8 cellular contexts compared by ENCODE assay signal in the genomic region with DNA sequence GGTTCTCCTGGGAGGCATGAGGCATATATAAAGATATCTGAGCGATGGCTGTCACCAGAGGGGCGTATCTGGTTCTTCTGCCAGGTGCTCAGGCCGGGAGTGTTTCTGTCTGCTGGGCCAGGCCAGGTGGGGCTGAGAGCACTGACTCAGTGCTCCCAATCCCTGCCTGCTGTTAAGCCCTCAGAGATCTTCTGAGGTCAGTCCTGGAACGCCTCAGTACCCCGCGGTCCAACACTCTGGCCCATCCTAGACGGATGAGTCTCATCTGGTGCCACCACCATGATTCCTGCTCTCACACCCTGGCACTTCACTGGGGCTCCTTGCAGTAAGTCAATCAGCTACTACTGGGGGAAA. TPM values are rescaled to one million over a fixed set of nuclear protein-coding genes. Genes with fewer than 3 reads are reported as not detected.
DNase-seq lines count a peak whose midpoint lies in the region; ATAC-seq, FAIRE-seq and TF ChIP-seq lines count a peak whose summit lies in the region.

No MANE protein-coding gene starts in this region.

- H3K27ac ChIP-seq in K562 (ENCODE audit: extremely low read depth, low read depth, low read length) (peak overlapping the region; percentile 80), gastroesophageal sphincter (peak overlapping the region in 1 of 4 donors; percentile 33)

- H3K27me3 ChIP-seq in K562 (ENCODE audit: control insufficient read depth in 2 of 2, insufficient read depth in 2 of 2, low read length in 2 of 2), result no peaks in the 10 kb centered on the region
- no peaks in the 10 kb centered on the region for H3K27me3 ChIP-seq in gastroesophageal sphincter

- POLR2A ChIA-PET in K562 (lab: Yijun Ruan, JAX), result interaction anchor here (0.5 to 1.5 kb wide), 6 partner anchors 10 to 399 kb away, joined by 3 to 5 read pairs (median 4); no protein-coding TSS in a partner anchor

- TF ChIP-seq CTCF in K562 (IDR thresholded peaks at IDR 0.05 in 2 of 3, conservative IDR thresholded peaks at IDR 0.05 in 1 of 3; ENCODE audit: insufficient read depth in 2 of 3, low read depth in 1 of 3, low read length in 3 of 3) (no peak), osteocyte (IDR thresholded peaks at IDR 0.05) (no peak), gastroesophageal sphincter (IDR thresholded peaks at IDR 0.05) (no peak)

- intact Hi-C loops in K562 (cut with micrococcal nuclease), result no loop called here

- CTCF ChIA-PET in K562 (lab: Yijun Ruan, JAX; ENCODE audit: low intra/inter-chr PET ratio), result no interaction called here

- H3K4me3 Mint-ChIP-seq in osteocyte (ENCODE audit: unreplicated experiment), result no peak overlapping the region

- no peaks in the 10 kb centered on the region for H4K20me1 ChIP-seq in K562 (replicated peaks; ENCODE audit: control insufficient read depth, insufficient read depth, low read length)

- no peaks in the 10 kb centered on the region for H3K36me3 Mint-ChIP-seq in osteocyte (ENCODE audit: unreplicated experiment)

- in situ Hi-C loops in K562 (cut with MboI), result no loop called here

- TF ChIP-seq EP300 in K562 (IDR thresholded peaks at IDR 0.05; ENCODE audit: low read length), result no peak
- no peak for TF ChIP-seq EP300 in gastroesophageal sphincter (IDR thresholded peaks at IDR 0.05)

- H3K79me2 ChIP-seq in K562 (ENCODE audit: control insufficient read depth, insufficient read depth, low read length), result no peaks in the 10 kb centered on the region

- H3K9me1 ChIP-seq in K562 (ENCODE audit: control insufficient read depth, insufficient read depth, low read length), result no peaks in the 10 kb centered on the region

- WGBS in K562 (ENCODE audit: insufficient coverage, low coverage, missing lambda C conversion rate), result 1% methylated on average over 7 of the region's 7 CpGs
- WGBS in gastroesophageal sphincter (ENCODE audit: low coverage in 1 of 2), 2 donors, result 75 to 95% methylated on average over 3 to 4 of the region's 7 CpGs

- H3K9ac ChIP-seq in K562 (ENCODE audit: insufficient read depth in 1 of 2, low read depth in 2 of 2, low read length in 2 of 2), result peak overlapping the region; percentile 60 to 87

- H3K4me1 ChIP-seq in K562 (replicated peaks in 1 of 2; ENCODE audit: control insufficient read depth in 2 of 2, insufficient read depth in 2 of 2, low read length in 2 of 2) (peaks cover 24 to 32% of the 10 kb centered on the region in 2 experiments; a peak in 4 of 5 replicates), gastroesophageal sphincter (peaks cover 0 to 29% (median 6%) of the 10 kb centered on the region in 3 donors)

- no peak for TF ChIP-seq POLR2A in K562 (conservative IDR thresholded peaks at IDR 0.05)
- TF ChIP-seq POLR2A in gastroesophageal sphincter (IDR thresholded peaks at IDR 0.05), result no peak

- H2AFZ ChIP-seq in K562 (ENCODE audit: low read depth, low read length), result peak overlapping the region; percentile 84

- TSS peak; percentile 76 for BruUV-seq in K562 (replicated peaks; lab: Mats Ljungman, UMichigan)

- H3K4me2 ChIP-seq in K562 (ENCODE audit: insufficient read depth, low read length), result peak overlapping the region; percentile 77

- TF ChIP-seq RAD21 in K562 (CRISPR knock-in tag; conservative IDR thresholded peaks at IDR 0.05 in 1 of 2, IDR thresholded peaks at IDR 0.05 in 1 of 2), result no peak

- FAIRE-seq in K562 (lab: Jason Lieb, UNC), result no peak

- peak in 1 of 4 experiments; percentile 32 for DNase-seq in K562 (ENCODE audit: extremely low read depth in 1 of 4, low spot score in 3 of 4)
- DNase-seq in osteocyte (ENCODE audit: extremely low spot score, unreplicated experiment), result no peak
- no peak for DNase-seq in dermis blood vessel endothelial cell
- DNase-seq in stimulated activated CD4-positive, alpha-beta T cell treated with anti-CD3 and anti-CD28 coated beads, Interleukin-12 subunit alpha, Interleukin-12 subunit beta, amount 100 ng/mL, for 4 hours, result no peak

- no peaks in the 10 kb centered on the region for H3K27me3 Mint-ChIP-seq in osteocyte (ENCODE audit: unreplicated experiment)

- H3K9me3 ChIP-seq in K562 (replicated peaks; ENCODE audit: control insufficient read depth, insufficient read depth, low read depth, low read length) (no peaks in the 10 kb centered on the region), gastroesophageal sphincter (no peaks in the 10 kb centered on the region)

- H3K36me3 ChIP-seq in K562 (ENCODE audit: control insufficient read depth, insufficient read depth, low read length) (no peaks in the 10 kb centered on the region), gastroesophageal sphincter (no peaks in the 10 kb centered on the region)

- H3K9me3 Mint-ChIP-seq in osteocyte (ENCODE audit: unreplicated experiment), result no peaks in the 10 kb centered on the region

- H3K27ac Mint-ChIP-seq in osteocyte (ENCODE audit: unreplicated experiment), result peak overlapping the region; percentile 89

- peaks cover 64% of the 10 kb centered on the region for H3K4me1 Mint-ChIP-seq in osteocyte (ENCODE audit: unreplicated experiment)

- H3K4me3 ChIP-seq in K562 (no peak overlapping the region), gastroesophageal sphincter (no peak overlapping the region)

- peak; percentile 25 for ATAC-seq in GM18909 (IDR thresholded peaks at IDR 0.05; ENCODE audit: poor library complexity, unreplicated experiment)
- ATAC-seq in HG03139 (IDR thresholded peaks at IDR 0.05; ENCODE audit: unreplicated experiment), result peak; percentile 13
- ATAC-seq in K562, result peak; percentile 13
- no peak for ATAC-seq in gastroesophageal sphincter
- no peak for ATAC-seq in GM18861 (IDR thresholded peaks at IDR 0.05; ENCODE audit: unreplicated experiment)

TF ChIP-seq in K562, 482 proteins besides CTCF, POLR2A, EP300 and RAD21 (continues in another document):
- no peak for TF ChIP-seq NELFE (IDR thresholded peaks at IDR 0.05; ENCODE audit: insufficient read depth, insufficient read length)
- TF ChIP-seq MECOM (CRISPR knock-in tag; IDR thresholded peaks at IDR 0.05), result peak; percentile 33; the same call in 1 of the 2 replicates
- TF ChIP-seq ZNF232 (CRISPR knock-in tag; IDR thresholded peaks at IDR 0.05), result no peak
- TF ChIP-seq, protein P1, sequence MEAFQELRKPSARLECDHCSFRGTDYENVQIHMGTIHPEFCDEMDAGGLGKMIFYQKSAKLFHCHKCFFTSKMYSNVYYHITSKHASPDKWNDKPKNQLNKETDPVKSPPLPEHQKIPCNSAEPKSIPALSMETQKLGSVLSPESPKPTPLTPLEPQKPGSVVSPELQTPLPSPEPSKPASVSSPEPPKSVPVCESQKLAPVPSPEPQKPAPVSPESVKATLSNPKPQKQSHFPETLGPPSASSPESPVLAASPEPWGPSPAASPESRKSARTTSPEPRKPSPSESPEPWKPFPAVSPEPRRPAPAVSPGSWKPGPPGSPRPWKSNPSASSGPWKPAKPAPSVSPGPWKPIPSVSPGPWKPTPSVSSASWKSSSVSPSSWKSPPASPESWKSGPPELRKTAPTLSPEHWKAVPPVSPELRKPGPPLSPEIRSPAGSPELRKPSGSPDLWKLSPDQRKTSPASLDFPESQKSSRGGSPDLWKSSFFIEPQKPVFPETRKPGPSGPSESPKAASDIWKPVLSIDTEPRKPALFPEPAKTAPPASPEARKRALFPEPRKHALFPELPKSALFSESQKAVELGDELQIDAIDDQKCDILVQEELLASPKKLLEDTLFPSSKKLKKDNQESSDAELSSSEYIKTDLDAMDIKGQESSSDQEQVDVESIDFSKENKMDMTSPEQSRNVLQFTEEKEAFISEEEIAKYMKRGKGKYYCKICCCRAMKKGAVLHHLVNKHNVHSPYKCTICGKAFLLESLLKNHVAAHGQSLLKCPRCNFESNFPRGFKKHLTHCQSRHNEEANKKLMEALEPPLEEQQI (IDR thresholded peaks at IDR 0.05), result no peak
- TF ChIP-seq, protein P2, sequence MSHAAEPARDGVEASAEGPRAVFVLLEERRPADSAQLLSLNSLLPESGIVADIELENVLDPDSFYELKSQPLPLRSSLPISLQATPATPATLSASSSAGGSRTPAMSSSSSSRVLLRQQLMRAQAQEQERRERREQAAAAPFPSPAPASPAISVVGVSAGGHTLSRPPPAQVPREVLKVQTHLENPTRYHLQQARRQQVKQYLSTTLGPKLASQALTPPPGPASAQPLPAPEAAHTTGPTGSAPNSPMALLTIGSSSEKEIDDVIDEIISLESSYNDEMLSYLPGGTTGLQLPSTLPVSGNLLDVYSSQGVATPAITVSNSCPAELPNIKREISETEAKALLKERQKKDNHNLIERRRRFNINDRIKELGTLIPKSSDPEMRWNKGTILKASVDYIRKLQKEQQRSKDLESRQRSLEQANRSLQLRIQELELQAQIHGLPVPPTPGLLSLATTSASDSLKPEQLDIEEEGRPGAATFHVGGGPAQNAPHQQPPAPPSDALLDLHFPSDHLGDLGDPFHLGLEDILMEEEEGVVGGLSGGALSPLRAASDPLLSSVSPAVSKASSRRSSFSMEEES (CRISPR knock-in tag; IDR thresholded peaks at IDR 0.05), result no peak
- no peak for TF ChIP-seq ZNF589 (CRISPR knock-in tag; IDR thresholded peaks at IDR 0.05; ENCODE audit: low read depth)
- no peak for TF ChIP-seq KAT8 (IDR thresholded peaks at IDR 0.05; ENCODE audit: low read depth)
- TF ChIP-seq ZNF263 (CRISPR knock-in tag; IDR thresholded peaks at IDR 0.05; ENCODE audit: borderline replicate concordance), result peak; percentile 54; the same call in 1 of the 2 replicates

RNA-seq across cellular contexts. Expression of a gene that starts 7.5 kb away (rescaled TPM):
- total RNA-seq in K562 (2011; cell fraction: chromatin; rRNA removed; ENCODE audit: low replicate concordance), result 164 and 411 TPM in 2 replicates
- total RNA-seq in K562 (2011; cell fraction: nucleolus; rRNA removed), result 182 and 194 TPM in 2 replicates
- 159 and 191 TPM in 2 replicates for total RNA-seq in K562 (2011; cell fraction: nucleoplasm; rRNA removed)
- total RNA-seq in K562 (2014; rRNA removed), result 103 and 106 TPM in 2 replicates
- 19.0 and 22.9 TPM in 2 replicates for total RNA-seq in K562 (2014; rRNA removed; fragmentation: Illumina TruSeq; extraction: Trizol)
- total RNA-seq in K562 (2015; rRNA removed; fragmentation: Illumina TruSeq; extraction: Trizol), result 26.2 and 28.4 TPM in 2 replicates
- total RNA-seq in K562 (2021), result 94.5 and 105 TPM in 2 replicates
- polyA plus RNA-seq in K562 (2011; rRNA removed), result 53.3 and 63.5 TPM in 2 replicates
- 55.1 and 112 TPM in 2 replicates for polyA plus RNA-seq in K562 (2011; cell fraction: cytosol; rRNA removed)
- polyA plus RNA-seq in K562 (2011; cell fraction: nucleus; rRNA removed), result 117 and 212 TPM in 2 replicates
- 52.0 and 117 TPM in 2 replicates for polyA plus RNA-seq in K562 (2012)
- polyA plus RNA-seq in K562 (2014; fragmentation: Illumina TruSeq; extraction: Trizol), result 20.2 and 47.1 TPM in 2 replicates
- under 1 TPM; 0.23 to 0.96 TPM for polyA plus RNA-seq in K562 (2014; fragmentation: Nextera tagmentation; extraction: Ambion mirVana)
- polyA plus RNA-seq in K562 (2014; rRNA removed), result 78.1 and 80.3 TPM in 2 replicates
- 30.1 and 42.3 TPM in 2 replicates for polyA minus RNA-seq in K562 (2011; rRNA and poly(A)+ RNA removed)
- polyA minus RNA-seq in K562 (2011; cell fraction: cytosol; rRNA and poly(A)+ RNA removed), result 44.9 and 52.3 TPM in 2 replicates
- 83.2 and 86.6 TPM in 2 replicates for polyA minus RNA-seq in K562 (2011; cell fraction: nucleus; rRNA and poly(A)+ RNA removed)
- 191 and 196 TPM in 2 replicates for total RNA-seq in osteocyte
- 58.3 and 75.4 TPM in 2 replicates for total RNA-seq in dermis blood vessel endothelial cell
- 10 to 100 TPM; 17.4 to 78.4 (median 36.2) TPM for total RNA-seq in gastroesophageal sphincter

Comparison
In these comparisons a context has a peak if more than half of its experiments do, and no peak if none do; other contexts are left out.
1. ATAC-seq: peak in GM18909 (single experiment), HG03139 (single experiment) and K562 (single experiment); none in gastroesophageal sphincter (single experiment) and GM18861 (single experiment).